In genomic region chr3:136428167-136428566, GRCh38 we compare ENCODE assay signal across 1 cellular context.
TF ChIP-seq lines count a peak whose summit lies in the region.

No MANE protein-coding gene starts in this region.

TF ChIP-seq in K562, 482 proteins besides CTCF, POLR2A, EP300 and RAD21:
- no peak for TF ChIP-seq RBM22 (IDR thresholded peaks at IDR 0.05; ENCODE audit: low read depth, low read length, poor library complexity, severe bottlenecking)
- peak; percentile 82 for TF ChIP-seq PKNOX1 (IDR thresholded peaks at IDR 0.05)
